Comparison of ENCODE assay signal across 2 cellular contexts in the genomic region with DNA sequence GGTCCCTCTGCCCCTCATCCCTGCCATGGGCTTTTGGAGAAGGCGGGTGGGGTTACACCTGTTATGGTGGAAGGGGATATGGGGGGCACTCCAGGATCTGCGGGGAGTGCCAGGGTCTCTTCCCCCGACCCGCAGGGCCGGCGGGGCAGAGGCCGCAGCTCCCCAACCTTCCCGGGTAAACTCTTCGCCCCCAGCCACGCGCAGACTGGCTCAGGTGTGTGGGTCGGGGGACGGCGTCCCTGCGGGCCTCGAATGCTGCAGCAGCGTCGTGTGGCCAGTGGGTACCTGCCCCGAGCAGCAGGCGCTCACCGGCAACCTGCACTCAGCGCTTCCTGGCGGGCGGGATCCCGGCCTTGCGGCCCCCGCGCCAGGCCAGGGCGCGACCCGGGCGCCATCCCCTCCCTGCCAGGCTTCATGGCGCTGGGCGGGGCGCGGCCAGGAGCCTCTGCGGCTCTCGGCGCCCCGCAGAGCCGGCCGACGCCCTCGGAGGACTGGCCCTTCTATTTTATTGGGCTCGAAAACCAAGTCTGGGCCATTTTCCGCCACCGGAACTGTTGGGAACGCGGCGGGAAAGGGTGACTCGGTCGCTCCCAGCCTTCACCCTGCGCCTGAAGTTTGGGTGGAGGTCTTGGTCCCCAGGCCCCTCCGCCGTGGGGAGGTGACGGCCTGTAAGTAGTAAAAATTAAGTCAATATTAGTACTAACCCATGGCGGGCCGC.
TF ChIP-seq lines count a peak whose summit lies in the region.

No MANE protein-coding gene starts in this region.

TF ChIP-seq in HepG2, 621 proteins besides CTCF, POLR2A, EP300 and RAD21:
- TF ChIP-seq ZNF615 (CRISPR knock-in tag; IDR thresholded peaks at IDR 0.05; ENCODE audit: borderline replicate concordance): no peak
- TF ChIP-seq, protein P1, sequence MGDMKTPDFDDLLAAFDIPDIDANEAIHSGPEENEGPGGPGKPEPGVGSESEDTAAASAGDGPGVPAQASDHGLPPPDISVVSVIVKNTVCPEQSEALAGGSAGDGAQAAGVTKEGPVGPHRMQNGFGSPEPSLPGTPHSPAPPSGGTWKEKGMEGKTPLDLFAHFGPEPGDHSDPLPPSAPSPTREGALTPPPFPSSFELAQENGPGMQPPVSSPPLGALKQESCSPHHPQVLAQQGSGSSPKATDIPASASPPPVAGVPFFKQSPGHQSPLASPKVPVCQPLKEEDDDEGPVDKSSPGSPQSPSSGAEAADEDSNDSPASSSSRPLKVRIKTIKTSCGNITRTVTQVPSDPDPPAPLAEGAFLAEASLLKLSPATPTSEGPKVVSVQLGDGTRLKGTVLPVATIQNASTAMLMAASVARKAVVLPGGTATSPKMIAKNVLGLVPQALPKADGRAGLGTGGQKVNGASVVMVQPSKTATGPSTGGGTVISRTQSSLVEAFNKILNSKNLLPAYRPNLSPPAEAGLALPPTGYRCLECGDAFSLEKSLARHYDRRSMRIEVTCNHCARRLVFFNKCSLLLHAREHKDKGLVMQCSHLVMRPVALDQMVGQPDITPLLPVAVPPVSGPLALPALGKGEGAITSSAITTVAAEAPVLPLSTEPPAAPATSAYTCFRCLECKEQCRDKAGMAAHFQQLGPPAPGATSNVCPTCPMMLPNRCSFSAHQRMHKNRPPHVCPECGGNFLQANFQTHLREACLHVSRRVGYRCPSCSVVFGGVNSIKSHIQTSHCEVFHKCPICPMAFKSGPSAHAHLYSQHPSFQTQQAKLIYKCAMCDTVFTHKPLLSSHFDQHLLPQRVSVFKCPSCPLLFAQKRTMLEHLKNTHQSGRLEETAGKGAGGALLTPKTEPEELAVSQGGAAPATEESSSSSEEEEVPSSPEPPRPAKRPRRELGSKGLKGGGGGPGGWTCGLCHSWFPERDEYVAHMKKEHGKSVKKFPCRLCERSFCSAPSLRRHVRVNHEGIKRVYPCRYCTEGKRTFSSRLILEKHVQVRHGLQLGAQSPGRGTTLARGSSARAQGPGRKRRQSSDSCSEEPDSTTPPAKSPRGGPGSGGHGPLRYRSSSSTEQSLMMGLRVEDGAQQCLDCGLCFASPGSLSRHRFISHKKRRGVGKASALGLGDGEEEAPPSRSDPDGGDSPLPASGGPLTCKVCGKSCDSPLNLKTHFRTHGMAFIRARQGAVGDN (CRISPR knock-in tag; IDR thresholded peaks at IDR 0.05): peak; percentile 53
- peak; percentile 30; the same call in 1 of the 2 replicates for TF ChIP-seq EZH2 (conservative IDR thresholded peaks at IDR 0.05; ENCODE audit: low read depth, low read length)
- TF ChIP-seq ZNF557 (CRISPR knock-in tag; IDR thresholded peaks at IDR 0.05): no peak

TF ChIP-seq in neural cell, 6 proteins besides CTCF, POLR2A, EP300 and RAD21:
- TF ChIP-seq MXI1 (conservative IDR thresholded peaks at IDR 0.05; ENCODE audit: poor library complexity, severe bottlenecking) (no peak), POLR2AphosphoS5 (IDR thresholded peaks at IDR 0.05) (no peak), TAF1 (IDR thresholded peaks at IDR 0.05; ENCODE audit: low read depth) (no peak), SMC3 (conservative IDR thresholded peaks at IDR 0.05; ENCODE audit: poor library complexity) (no peak), EZH2 (IDR thresholded peaks at IDR 0.05; ENCODE audit: borderline replicate concordance, insufficient read depth, low read length, poor library complexity, severe bottlenecking) (no peak)
- TF ChIP-seq, protein P2, sequence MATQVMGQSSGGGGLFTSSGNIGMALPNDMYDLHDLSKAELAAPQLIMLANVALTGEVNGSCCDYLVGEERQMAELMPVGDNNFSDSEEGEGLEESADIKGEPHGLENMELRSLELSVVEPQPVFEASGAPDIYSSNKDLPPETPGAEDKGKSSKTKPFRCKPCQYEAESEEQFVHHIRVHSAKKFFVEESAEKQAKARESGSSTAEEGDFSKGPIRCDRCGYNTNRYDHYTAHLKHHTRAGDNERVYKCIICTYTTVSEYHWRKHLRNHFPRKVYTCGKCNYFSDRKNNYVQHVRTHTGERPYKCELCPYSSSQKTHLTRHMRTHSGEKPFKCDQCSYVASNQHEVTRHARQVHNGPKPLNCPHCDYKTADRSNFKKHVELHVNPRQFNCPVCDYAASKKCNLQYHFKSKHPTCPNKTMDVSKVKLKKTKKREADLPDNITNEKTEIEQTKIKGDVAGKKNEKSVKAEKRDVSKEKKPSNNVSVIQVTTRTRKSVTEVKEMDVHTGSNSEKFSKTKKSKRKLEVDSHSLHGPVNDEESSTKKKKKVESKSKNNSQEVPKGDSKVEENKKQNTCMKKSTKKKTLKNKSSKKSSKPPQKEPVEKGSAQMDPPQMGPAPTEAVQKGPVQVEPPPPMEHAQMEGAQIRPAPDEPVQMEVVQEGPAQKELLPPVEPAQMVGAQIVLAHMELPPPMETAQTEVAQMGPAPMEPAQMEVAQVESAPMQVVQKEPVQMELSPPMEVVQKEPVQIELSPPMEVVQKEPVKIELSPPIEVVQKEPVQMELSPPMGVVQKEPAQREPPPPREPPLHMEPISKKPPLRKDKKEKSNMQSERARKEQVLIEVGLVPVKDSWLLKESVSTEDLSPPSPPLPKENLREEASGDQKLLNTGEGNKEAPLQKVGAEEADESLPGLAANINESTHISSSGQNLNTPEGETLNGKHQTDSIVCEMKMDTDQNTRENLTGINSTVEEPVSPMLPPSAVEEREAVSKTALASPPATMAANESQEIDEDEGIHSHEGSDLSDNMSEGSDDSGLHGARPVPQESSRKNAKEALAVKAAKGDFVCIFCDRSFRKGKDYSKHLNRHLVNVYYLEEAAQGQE (IDR thresholded peaks at IDR 0.05; ENCODE audit: borderline replicate concordance): no peak
